12 cellular contexts compared by ENCODE assay signal in the genomic region with DNA sequence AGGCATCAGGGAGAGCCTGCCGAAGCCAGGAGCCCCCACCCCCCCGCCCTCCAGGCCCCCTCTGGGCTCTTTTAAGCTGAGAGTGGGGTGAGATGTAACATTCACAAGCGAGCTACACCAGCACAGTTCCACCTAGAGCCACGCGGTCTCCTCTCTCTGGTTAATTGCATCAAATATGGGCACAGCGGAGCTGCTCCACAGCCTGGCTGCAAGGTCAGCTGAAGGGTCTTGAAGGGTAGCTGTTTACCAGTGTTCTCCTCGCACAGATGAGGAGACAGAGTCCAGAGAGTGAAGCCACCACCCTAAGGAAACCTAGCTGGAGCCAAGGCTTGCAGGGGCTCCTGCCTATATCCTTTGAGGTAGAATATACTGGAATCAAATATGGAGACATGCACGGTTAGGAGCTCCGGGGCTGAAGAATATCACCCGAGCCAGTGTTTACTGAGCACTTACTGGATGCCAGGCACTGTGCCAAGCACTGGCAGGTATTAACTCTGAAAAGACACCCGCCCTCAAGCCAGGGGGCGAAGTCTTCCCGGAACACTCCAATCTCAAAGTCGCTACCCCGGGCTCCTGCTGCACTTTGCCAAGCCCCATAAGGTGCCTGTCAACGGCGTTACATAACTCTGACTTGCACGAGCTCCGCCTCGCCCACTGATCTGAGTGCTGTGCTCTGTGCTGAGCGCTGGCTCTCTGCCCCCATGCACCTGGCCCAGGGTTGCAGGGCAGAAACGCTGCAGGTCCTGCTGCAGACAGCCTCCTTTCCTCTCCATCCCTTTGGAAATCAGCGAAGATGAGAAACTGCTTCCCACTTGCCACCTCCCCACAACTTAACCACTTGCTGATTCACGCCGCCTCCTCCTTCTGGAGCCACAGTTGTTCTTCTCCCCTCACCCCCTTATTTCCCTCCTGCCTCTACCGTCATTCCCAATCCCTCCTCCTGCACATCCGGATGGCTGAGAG. TPM values are rescaled to one million over a fixed set of nuclear protein-coding genes. Genes with fewer than 3 reads are reported as not detected.
DNase-seq lines count a peak whose midpoint lies in the region; ATAC-seq, FAIRE-seq and TF ChIP-seq lines count a peak whose summit lies in the region.
"Had no signal": no experiment of that assay in that cellular context is flagged by ENCODE, and none has a peak within 500 bp of the region (broad histone marks: within the 10 kb centered on the region; RNA-seq: fewer than 3 reads in every experiment).

No MANE protein-coding gene starts in this region.

- FAIRE-seq in bronchial epithelial cell (lab: Jason Lieb, UNC), result no peak
- FAIRE-seq: frontal cortex, TTC549 had no signal

- H3K27me3 ChIP-seq in bronchial epithelial cell (ENCODE audit: control insufficient read depth, insufficient read depth, low read length), result no peaks in the 10 kb centered on the region

- H3K36me3 ChIP-seq in bronchial epithelial cell (ENCODE audit: control insufficient read depth, insufficient read depth, low read length), result no peaks in the 10 kb centered on the region

- no peak for ATAC-seq in HG02970 (IDR thresholded peaks at IDR 0.05; ENCODE audit: low FRiP score, unreplicated experiment)
- ATAC-seq in HG02588 (IDR thresholded peaks at IDR 0.05; ENCODE audit: unreplicated experiment), result no peak
- ATAC-seq: activated T-cell treated with anti-CD3 and anti-CD28 coated beads, Interleukin-2, amount 50 U/mL, for 72 hours; stimulated activated naive CD8-positive, alpha-beta T cell treated with anti-CD3 and anti-CD28 coated beads, Interleukin-15, amount 100 ng/mL, for 72 hours had no signal

- TF ChIP-seq CTCF in C4-2B (conservative IDR thresholded peaks at IDR 0.05) (no peak), bronchial epithelial cell (IDR thresholded peaks at IDR 0.05; ENCODE audit: insufficient read depth, low read length, severe bottlenecking) (no peak)

- H3K27ac ChIP-seq in C4-2B, result peak overlapping the region; percentile 3; the same call in 1 of the 2 replicates

- DNase-seq in NCI-H1105 (lab: John Stamatoyannopoulos, UW) (peak; percentile 3), bronchial epithelial cell (ENCODE audit: low read depth) (peak; percentile 82), myocyte (ENCODE audit: low read depth) (peak; percentile 60), islet precursor cell (no peak), NCI-H187 treated with DMSO at 0.1 percent for 48 hours (lab: John Stamatoyannopoulos, UW) (no peak)
- DNase-seq: activated T-cell treated with anti-CD3 and anti-CD28 coated beads, Interleukin-2, amount 50 U/mL, for 72 hours; stimulated activated naive CD8-positive, alpha-beta T cell treated with anti-CD3 and anti-CD28 coated beads, Interleukin-15, amount 100 ng/mL, for 72 hours had no signal

- no peak overlapping the region for H3K4me3 ChIP-seq in bronchial epithelial cell (ENCODE audit: low read depth, low read length)

RNA-seq across cellular contexts. Expression of gene CHST15, which starts 5.4 kb away (rescaled TPM):
- total RNA-seq in bronchial epithelial cell, result 11.1 and 12.8 TPM in 2 replicates
- total RNA-seq in myocyte, result 26.9 and 30.0 TPM in 2 replicates
- polyA plus RNA-seq in myocyte (2012), result 27.6 TPM

Comparison
In these comparisons a context has a peak if more than half of its experiments do, and no peak if none do; other contexts are left out.
1. DNase-seq: peak in NCI-H1105 (single experiment), bronchial epithelial cell (single experiment) and myocyte (single experiment); none in islet precursor cell (single experiment) and NCI-H187 treated with DMSO at 0.1 percent for 48 hours (single experiment).